ENCODE assay signal across 16 cellular contexts in the genomic region with DNA sequence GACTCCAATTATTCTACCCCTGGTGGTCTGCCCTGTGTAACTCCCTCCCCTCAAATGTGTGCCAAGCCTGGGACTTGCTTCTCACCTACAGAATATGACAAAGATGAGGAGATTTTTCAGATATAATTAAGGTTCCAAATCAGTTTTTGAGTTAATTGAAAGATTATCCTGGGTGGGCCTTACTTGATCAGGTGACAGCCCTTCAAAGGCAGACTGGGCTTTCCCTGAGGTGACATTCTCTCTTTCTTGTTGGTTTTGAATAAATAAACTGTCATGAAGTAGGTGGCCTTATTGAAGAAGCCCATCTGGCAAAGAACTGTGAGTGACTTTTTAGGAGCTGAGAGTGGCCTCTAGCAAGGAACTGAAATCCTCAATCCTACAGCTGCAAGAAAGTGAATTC.
DNase-seq lines count a peak whose midpoint lies in the region; ATAC-seq, FAIRE-seq and TF ChIP-seq lines count a peak whose summit lies in the region.
"Had no signal": no experiment of that assay in that cellular context is flagged by ENCODE, and none has a peak within 500 bp of the region (broad histone marks: within the 10 kb centered on the region; RNA-seq: fewer than 3 reads in every experiment).

No MANE protein-coding gene starts in this region.

- H3K27ac ChIP-seq in K562 (ENCODE audit: extremely low read depth, low read depth, low read length), result no peak overlapping the region
- H3K27ac ChIP-seq in body of pancreas, result no peak overlapping the region
- H3K27ac ChIP-seq: brain microvascular endothelial cell, foreskin keratinocyte, parathyroid adenoma had no signal

- in situ Hi-C loops in K562 (cut with MboI), result no loop called here

- no peak overlapping the region for H3K4me3 ChIP-seq in K562
- no peak overlapping the region for H3K4me3 ChIP-seq in body of pancreas

- no peaks in the 10 kb centered on the region for H3K79me2 ChIP-seq in K562 (ENCODE audit: control insufficient read depth, insufficient read depth, low read length)
- H3K79me2 ChIP-seq: parathyroid adenoma had no signal

- FAIRE-seq in K562 (lab: Jason Lieb, UNC), result no peak

- BruUV-seq in K562 (replicated peaks; lab: Mats Ljungman, UMichigan), result no TSS peak

- TF ChIP-seq POLR2A in K562 (conservative IDR thresholded peaks at IDR 0.05) (no peak), body of pancreas (IDR thresholded peaks at IDR 0.05) (no peak)

- H4K20me1 ChIP-seq in K562 (replicated peaks; ENCODE audit: control insufficient read depth, insufficient read depth, low read length), result no peaks in the 10 kb centered on the region

- H3K36me3 ChIP-seq in K562 (ENCODE audit: control insufficient read depth, insufficient read depth, low read length) (no peaks in the 10 kb centered on the region), body of pancreas (replicated peaks in 1 of 2; ENCODE audit: insufficient read depth in 1 of 2, low read depth in 2 of 2) (no peaks in the 10 kb centered on the region)
- H3K36me3 ChIP-seq: brain microvascular endothelial cell had no signal

- ATAC-seq in activated CD4-positive, alpha-beta T cell treated with anti-CD3 and anti-CD28 coated beads for 36 hours, result no peak
- ATAC-seq in GM21390 (IDR thresholded peaks at IDR 0.05; ENCODE audit: unreplicated experiment) (peak; percentile 17), HG03442 (IDR thresholded peaks at IDR 0.05; ENCODE audit: unreplicated experiment) (peak; percentile 4), K562 (no peak), body of pancreas (no peak)

- no peak for DNase-seq in activated CD4-positive, alpha-beta T cell treated with anti-CD3 and anti-CD28 coated beads for 36 hours
- no peak for DNase-seq in activated CD4-positive, alpha-beta T cell treated with anti-CD3 and anti-CD28 coated beads for 48 hours
- DNase-seq in K562 (ENCODE audit: extremely low read depth in 1 of 4, low spot score in 3 of 4), result no peak
- no peak for DNase-seq in activated CD4-positive, CD25-positive, alpha-beta regulatory T cell treated with anti-CD3 and anti-CD28 coated beads, Interleukin-2, amount 50 U/mL, for 72 hours
- no peak for DNase-seq in T1000 (lab: John Stamatoyannopoulos, UW)
- DNase-seq in body of pancreas, result no peak
- DNase-seq: brain microvascular endothelial cell, Calu3, foreskin keratinocyte, immature natural killer cell, NCI-H524, Right ventricle myocardium superior had no signal

- CTCF ChIA-PET in activated CD4-positive, alpha-beta T cell treated with anti-CD3 and anti-CD28 coated beads for 36 hours (lab: Charles Lee), result interaction anchor here (1.7 kb wide), 1 partner anchor 15 kb away, joined by 4 read pairs; no protein-coding TSS in a partner anchor
- CTCF ChIA-PET in K562 (lab: Yijun Ruan, JAX; ENCODE audit: low intra/inter-chr PET ratio), result no interaction called here

- H3K4me1 ChIP-seq in K562 (replicated peaks in 1 of 2; ENCODE audit: control insufficient read depth in 2 of 2, insufficient read depth in 2 of 2, low read length in 2 of 2), result no peaks in the 10 kb centered on the region
- H3K4me1 ChIP-seq in body of pancreas, result no peaks in the 10 kb centered on the region
- H3K4me1 ChIP-seq: foreskin keratinocyte, parathyroid adenoma had no signal

- no peaks in the 10 kb centered on the region for H3K27me3 ChIP-seq in K562 (ENCODE audit: control insufficient read depth in 2 of 2, insufficient read depth in 2 of 2, low read length in 2 of 2)
- H3K27me3 ChIP-seq in body of pancreas, result no peaks in the 10 kb centered on the region
- H3K27me3 ChIP-seq: brain microvascular endothelial cell had no signal

- no peaks in the 10 kb centered on the region for H3K9me1 ChIP-seq in K562 (ENCODE audit: control insufficient read depth, insufficient read depth, low read length)

- H3K9me3 Mint-ChIP-seq in activated CD4-positive, alpha-beta T cell treated with anti-CD3 and anti-CD28 coated beads for 36 hours (ENCODE audit: low read depth), result no peaks in the 10 kb centered on the region
- H3K9me3 Mint-ChIP-seq: mesothelial cell of epicardium had no signal

- no peaks in the 10 kb centered on the region for H3K36me3 Mint-ChIP-seq in activated CD4-positive, alpha-beta T cell treated with anti-CD3 and anti-CD28 coated beads for 36 hours (ENCODE audit: low read depth)
- H3K36me3 Mint-ChIP-seq: immature natural killer cell, mesothelial cell of epicardium had no signal

- H3K27ac Mint-ChIP-seq in activated CD4-positive, alpha-beta T cell treated with anti-CD3 and anti-CD28 coated beads for 36 hours, result no peak overlapping the region
- H3K27ac Mint-ChIP-seq: mesothelial cell of epicardium had no signal

- H3K9ac ChIP-seq in K562 (ENCODE audit: insufficient read depth in 1 of 2, low read depth in 2 of 2, low read length in 2 of 2), result no peak overlapping the region
- H3K9ac ChIP-seq: parathyroid adenoma had no signal

- no peak for TF ChIP-seq RAD21 in K562 (CRISPR knock-in tag; conservative IDR thresholded peaks at IDR 0.05 in 1 of 2, IDR thresholded peaks at IDR 0.05 in 1 of 2)

- no peak overlapping the region for H2AFZ ChIP-seq in K562 (ENCODE audit: low read depth, low read length)
- H2AFZ ChIP-seq: parathyroid adenoma had no signal

- H3K9me3 ChIP-seq in K562 (replicated peaks; ENCODE audit: control insufficient read depth, insufficient read depth, low read depth, low read length) (no peaks in the 10 kb centered on the region), body of pancreas (no peaks in the 10 kb centered on the region)

- TF ChIP-seq CTCF in K562 (IDR thresholded peaks at IDR 0.05 in 2 of 3, conservative IDR thresholded peaks at IDR 0.05 in 1 of 3; ENCODE audit: insufficient read depth in 2 of 3, low read depth in 1 of 3, low read length in 3 of 3) (no peak), body of pancreas (IDR thresholded peaks at IDR 0.05) (no peak)

- intact Hi-C loops in activated CD4-positive, alpha-beta T cell treated with anti-CD3 and anti-CD28 coated beads for 36 hours (cut with DNase I, micrococcal nuclease), result loop anchor here (5.0 kb wide), 2 partner anchors 50 to 385 kb away; no protein-coding TSS in a partner anchor
- intact Hi-C loops in K562 (cut with micrococcal nuclease), result no loop called here
- intact Hi-C loops in body of pancreas (cut with DNase I), result no loop called here

- TF ChIP-seq EP300 in K562 (IDR thresholded peaks at IDR 0.05; ENCODE audit: low read length), result no peak

- peaks cover 1% of the 10 kb centered on the region for H3K27me3 Mint-ChIP-seq in activated CD4-positive, alpha-beta T cell treated with anti-CD3 and anti-CD28 coated beads for 36 hours

- POLR2A ChIA-PET in activated CD4-positive, alpha-beta T cell treated with anti-CD3 and anti-CD28 coated beads for 36 hours (lab: Charles Lee), result no interaction called here
- POLR2A ChIA-PET in K562 (lab: Yijun Ruan, JAX), result interaction anchor here (1.0 kb wide), 1 partner anchor 10 kb away, joined by 3 read pairs; no protein-coding TSS in a partner anchor

- peak overlapping the region; percentile 58 for H3K4me3 Mint-ChIP-seq in activated CD4-positive, alpha-beta T cell treated with anti-CD3 and anti-CD28 coated beads for 36 hours
- H3K4me3 Mint-ChIP-seq: mesothelial cell of epicardium had no signal

- peaks cover 36% of the 10 kb centered on the region for H3K4me1 Mint-ChIP-seq in activated CD4-positive, alpha-beta T cell treated with anti-CD3 and anti-CD28 coated beads for 36 hours
- H3K4me1 Mint-ChIP-seq: mesothelial cell of epicardium had no signal

- no peak overlapping the region for H3K4me2 ChIP-seq in K562 (ENCODE audit: insufficient read depth, low read length)

TF ChIP-seq in K562, 482 proteins besides CTCF, POLR2A, EP300 and RAD21:
- TF ChIP-seq ZNF134 (CRISPR knock-in tag; conservative IDR thresholded peaks at IDR 0.05), result peak; percentile 94
- TF ChIP-seq CREB1 (IDR thresholded peaks at IDR 0.05), result no peak
- no peak for TF ChIP-seq CREB1 (CRISPR knock-in tag; IDR thresholded peaks at IDR 0.05)

Comparison
In these comparisons a context has a peak if more than half of its experiments do, and no peak if none do; other contexts are left out.
1. ATAC-seq: peak in GM21390 (single experiment) and HG03442 (single experiment); none in activated CD4-positive, alpha-beta T cell treated with anti-CD3 and anti-CD28 coated beads for 36 hours (single experiment), K562 (single experiment) and body of pancreas (single experiment).
2. intact Hi-C loops: an anchor here in activated CD4-positive, alpha-beta T cell treated with anti-CD3 and anti-CD28 coated beads for 36 hours (5.0 kb wide); none called in K562 and body of pancreas.